Comparison of ENCODE assay signal across 22 cellular contexts in the genomic region with DNA sequence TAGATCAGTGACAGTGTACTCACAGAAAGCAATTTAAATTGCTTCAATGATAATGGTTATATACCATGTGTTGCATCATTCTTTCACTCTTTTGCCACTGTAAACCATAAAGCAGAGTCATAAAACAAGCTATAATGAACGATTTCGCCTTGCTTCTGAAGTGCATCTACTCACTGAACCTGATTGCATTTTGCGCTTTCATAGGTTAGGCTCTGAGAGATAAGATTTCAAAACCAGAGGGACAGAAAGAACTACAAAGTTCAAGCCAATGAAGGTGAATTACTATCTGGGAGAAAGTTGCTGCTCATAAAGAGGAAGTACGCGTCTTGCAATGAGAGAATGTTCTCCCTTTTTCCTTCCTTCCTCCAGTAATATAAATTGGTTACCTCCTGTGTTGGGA.
DNase-seq lines count a peak whose midpoint lies in the region; ATAC-seq and TF ChIP-seq lines count a peak whose summit lies in the region.
"Had no signal": no experiment of that assay in that cellular context is flagged by ENCODE, and none has a peak within 500 bp of the region (broad histone marks: within the 10 kb centered on the region; RNA-seq: fewer than 3 reads in every experiment).

No MANE protein-coding gene starts in this region.

- H3K36me3 ChIP-seq in cardiac muscle cell (no peaks in the 10 kb centered on the region), colonic mucosa (no peaks in the 10 kb centered on the region), transverse colon (no peaks in the 10 kb centered on the region)
- H3K36me3 ChIP-seq: BLaER1 had no signal

- H3K27me3 ChIP-seq in cardiac muscle cell (no peaks in the 10 kb centered on the region), colonic mucosa (no peaks in the 10 kb centered on the region), transverse colon (no peaks in the 10 kb centered on the region)
- H3K27me3 ChIP-seq: BLaER1 had no signal

- H3K4me3 Mint-ChIP-seq in HFFc6, result no peak overlapping the region
- H3K4me3 Mint-ChIP-seq: CD4-positive, alpha-beta T cell had no signal

- DNase-seq in cardiac muscle cell (ENCODE audit: low read depth in 1 of 2, low spot score in 1 of 2), result no peak
- no peak for DNase-seq in left cardiac atrium
- DNase-seq in NB4 (ENCODE audit: low read depth), result peak; percentile 3
- peak; percentile 24 for DNase-seq in colonic mucosa
- no peak for DNase-seq in transverse colon
- no peak for DNase-seq in NCI-H2107 treated with DMSO at 0.1 percent for 48 hours (lab: John Stamatoyannopoulos, UW; ENCODE audit: unreplicated experiment)
- DNase-seq in HFFc6, result no peak
- DNase-seq: CD4-positive, alpha-beta T cell; COR-L47; DMS79; NCI-H1092 treated with DMSO at 0.1 percent for 48 hours; NCI-H1436 treated with DMSO at 0.1 percent for 48 hours; NCI-H1930; NCI-H2171; NCI-H446; NCI-H526; SIG-M5; SK-N-SH had no signal

- H3K9me3 ChIP-seq in cardiac muscle cell (ENCODE audit: low read depth) (no peaks in the 10 kb centered on the region), colonic mucosa (no peaks in the 10 kb centered on the region), transverse colon (peaks cover 0 to 4% of the 10 kb centered on the region in 2 donors)
- H3K9me3 ChIP-seq: A549, BLaER1, SK-N-SH had no signal

- 0 out of 2 replicates have a peak, but pooled peaks cover 4% of the 10 kb centered on the region for H3K36me3 Mint-ChIP-seq in HFFc6 (ENCODE audit: low read depth)

- no peak for TF ChIP-seq CTCF in cardiac muscle cell (IDR thresholded peaks at IDR 0.05; ENCODE audit: low read depth, low read length)
- TF ChIP-seq CTCF in NB4 (IDR thresholded peaks at IDR 0.05; ENCODE audit: low read depth, low read length), result no peak
- TF ChIP-seq CTCF in colonic mucosa (IDR thresholded peaks at IDR 0.05), result no peak
- TF ChIP-seq CTCF in transverse colon (IDR thresholded peaks at IDR 0.05), result no peak
- no peak for TF ChIP-seq CTCF in HFFc6 (IDR thresholded peaks at IDR 0.05)

- no peak overlapping the region for H3K9ac ChIP-seq in colonic mucosa (ENCODE audit: low read depth in 2 of 2, low read length in 2 of 2)
- H3K9ac ChIP-seq: BLaER1, SK-N-SH had no signal

- no peak for TF ChIP-seq EP300 in transverse colon (IDR thresholded peaks at IDR 0.05; ENCODE audit: low read depth)

- ATAC-seq in left cardiac atrium (no peak), GM21423 (IDR thresholded peaks at IDR 0.05; ENCODE audit: unreplicated experiment) (no peak)
- ATAC-seq: A549, Panc1 had no signal

- H3K27ac Mint-ChIP-seq in HFFc6, result no peak overlapping the region
- H3K27ac Mint-ChIP-seq: CD4-positive, alpha-beta T cell had no signal

- H3K27ac ChIP-seq in cardiac muscle cell (peak overlapping the region; percentile 75), colonic mucosa (peak overlapping the region; percentile 15), transverse colon (peak overlapping the region; percentile 21 to 55 (median 36))
- H3K27ac ChIP-seq: A549, BLaER1 had no signal

- no peaks in the 10 kb centered on the region; the same call in 1 of the 2 replicates for H3K27me3 Mint-ChIP-seq in HFFc6 (ENCODE audit: insufficient read depth)
- H3K27me3 Mint-ChIP-seq: CD4-positive, alpha-beta T cell had no signal

- intact Hi-C loops in left cardiac atrium (cut with DNase I), result no loop called here
- intact Hi-C loops in colonic mucosa (cut with DNase I), result no loop called here
- intact Hi-C loops in transverse colon (cut with DNase I; ENCODE audit: low total_unique reads), result no loop called here

- H3K9me3 Mint-ChIP-seq in HFFc6, result peaks cover 44% of the 10 kb centered on the region

- TF ChIP-seq POLR2A in NB4 (IDR thresholded peaks at IDR 0.05; ENCODE audit: extremely low read depth, insufficient read length), result no peak
- TF ChIP-seq POLR2A in transverse colon (IDR thresholded peaks at IDR 0.05), result no peak

- in situ Hi-C loops in transverse colon (cut with MboI; ENCODE audit: low pct_ligation_motif_present in 1 of 4, low pct_unique_long_range_greater_than_20kb in 1 of 4, low sequenced_read_pairs in 3 of 4), result no loop called here

- H3K4me1 ChIP-seq in cardiac muscle cell (ENCODE audit: low read depth), result peaks cover 33% of the 10 kb centered on the region
- no peaks in the 10 kb centered on the region for H3K4me1 ChIP-seq in colonic mucosa
- H3K4me1 ChIP-seq in transverse colon, result peaks cover 0 to 7% (median 5%) of the 10 kb centered on the region in 4 donors
- H3K4me1 ChIP-seq: A549, BLaER1 had no signal

- H3K4me3 ChIP-seq in cardiac muscle cell (no peak overlapping the region), NB4 (ENCODE audit: low read depth, low read length) (no peak overlapping the region), colonic mucosa (no peak overlapping the region), transverse colon (no peak overlapping the region)
- H3K4me3 ChIP-seq: A549, BLaER1 had no signal

- no peaks in the 10 kb centered on the region for H3K4me1 Mint-ChIP-seq in HFFc6 (ENCODE audit: low read depth)

- 50 to 58% methylated on average over 4 to 5 of the region's 5 CpGs for WGBS in transverse colon (ENCODE audit: low coverage in 1 of 2), 2 donors

Comparison
In these comparisons a context has a peak if more than half of its experiments do, and no peak if none do; other contexts are left out.
1. DNase-seq: peak in NB4 (single experiment) and colonic mucosa (single experiment); none in cardiac muscle cell (0 of 2), left cardiac atrium (single experiment), transverse colon (single experiment), NCI-H2107 treated with DMSO at 0.1 percent for 48 hours (single experiment) and HFFc6 (single experiment).
2. H3K27ac ChIP-seq: peak in every context shown above with its lines; median percentile 75 in cardiac muscle cell; 36 in transverse colon; 15 in colonic mucosa.